Comparison of ENCODE assay signal across 15 cellular contexts in genomic region chr1:109470245-109470644, GRCh38. TPM values are rescaled to one million over a fixed set of nuclear protein-coding genes. Genes with fewer than 3 reads are reported as not detected.
DNase-seq lines count a peak whose midpoint lies in the region; TF ChIP-seq lines count a peak whose summit lies in the region.
"Had no signal": no experiment of that assay in that cellular context is flagged by ENCODE, and none has a peak within 500 bp of the region (broad histone marks: within the 10 kb centered on the region; RNA-seq: fewer than 3 reads in every experiment).

No MANE protein-coding gene starts in this region.

- H3K27me3 ChIP-seq in skeletal muscle tissue (ENCODE audit: control insufficient read depth in 3 of 3, insufficient read depth in 3 of 3, low read length in 3 of 3), result no peaks in the 10 kb centered on the region

- no peaks in the 10 kb centered on the region for H3K9me3 ChIP-seq in skeletal muscle tissue (ENCODE audit: control insufficient read depth in 3 of 3, low read length in 3 of 3)
- H3K9me3 ChIP-seq: Caco-2 had no signal

- CTCF ChIA-PET in HEK293T (lab: Yijun Ruan, JAX), result interaction anchor here (1.3 kb wide), 1 partner anchor 11 kb away, joined by 3 read pairs; no protein-coding TSS in a partner anchor

- TF ChIP-seq CTCF in GM20000 (IDR thresholded peaks at IDR 0.05; ENCODE audit: extremely low read depth, missing control alignments), result no peak

- H3K36me3 ChIP-seq in skeletal muscle tissue (ENCODE audit: control insufficient read depth in 3 of 3, insufficient read depth in 3 of 3, low read length in 3 of 3), result peaks cover 3 to 9% (median 6%) of the 10 kb centered on the region in 3 donors

- DNase-seq in GM20000 (ENCODE audit: low spot score) (peak; percentile 8), HEK293T (ENCODE audit: extremely low spot score) (peak; percentile 7), left kidney (ENCODE audit: low read depth, low spot score) (peak; percentile 14), occipital lobe (lab: John Stamatoyannopoulos, UW) (no peak), SKM-1 (lab: John Stamatoyannopoulos, UW; ENCODE audit: unreplicated experiment) (no peak)
- no peak for DNase-seq in activated CD4-positive, alpha-beta T cell treated with anti-CD3 and anti-CD28 coated beads, Interleukin-2, amount 50 U/mL, for 4 hours
- DNase-seq: ACHN; AML-193; Caco-2; CD4-positive, alpha-beta T cell; H7; KG1 had no signal

- peak overlapping the region; percentile 10 to 52 (median 31) for H3K4me3 ChIP-seq in skeletal muscle tissue (ENCODE audit: low read length in 3 of 3)
- H3K4me3 ChIP-seq: GM23338 had no signal

- H3K4me1 ChIP-seq in skeletal muscle tissue (ENCODE audit: control insufficient read depth in 3 of 3, insufficient read depth in 3 of 3, low read length in 3 of 3), result peaks cover 54 to 73% (median 67%) of the 10 kb centered on the region in 3 donors
- H3K4me1 ChIP-seq: Caco-2 had no signal

- POLR2A ChIA-PET in HEK293T (lab: Yijun Ruan, JAX), result interaction anchor here (2.5 kb wide), 1 partner anchor 13 kb away, joined by 11 read pairs; the partner anchor contains the start of gene ATXN7L2

- peak overlapping the region in 2 of 3 donors; percentile 30 to 54 for H3K9ac ChIP-seq in skeletal muscle tissue (ENCODE audit: low read depth in 1 of 3, low read length in 3 of 3)

- H3K27ac ChIP-seq in skeletal muscle tissue (ENCODE audit: low read depth, low read length), result peak overlapping the region; percentile 80
- H3K27ac ChIP-seq: C4-2B had no signal

TF ChIP-seq in HEK293T, 16 proteins besides CTCF, POLR2A, EP300 and RAD21:
- no peak for TF ChIP-seq LEF1 (IDR thresholded peaks at IDR 0.05; ENCODE audit: borderline replicate concordance)
- TF ChIP-seq BHLHE40 (IDR thresholded peaks at IDR 0.05; ENCODE audit: borderline replicate concordance), result no peak

RNA-seq across cellular contexts. Expression of gene SYPL2, which starts 3.9 kb away (rescaled TPM):
- total RNA-seq in skeletal muscle tissue, result 38.6 TPM
- not detected for total RNA-seq in occipital lobe
- total RNA-seq: CD4-positive, alpha-beta T cell had no signal

RNA-seq across cellular contexts. Expression of gene ATXN7L2, which starts 13.5 kb away (rescaled TPM):
- total RNA-seq in skeletal muscle tissue (3.1 TPM), occipital lobe (4.1 TPM)

RNA-seq across cellular contexts. Expression of gene CYB561D1, which starts 23.6 kb away (rescaled TPM):
- 4.2 TPM for total RNA-seq in skeletal muscle tissue
- total RNA-seq in occipital lobe, result 6.7 TPM

RNA-seq across cellular contexts. Expression of gene AMIGO1, which starts 39.3 kb away (rescaled TPM):
- total RNA-seq in skeletal muscle tissue (8.4 TPM), occipital lobe (10.3 TPM)

RNA-seq across cellular contexts. Expression of gene PSMA5, which starts 44.0 kb away (rescaled TPM):
- total RNA-seq in skeletal muscle tissue (28.2 TPM), occipital lobe (34.6 TPM)

Comparison
In these comparisons a context has a peak if more than half of its experiments do, and no peak if none do; other contexts are left out.
1. DNase-seq: peak in GM20000 (single experiment), HEK293T (single experiment) and left kidney (single experiment); none in occipital lobe (single experiment), activated CD4-positive, alpha-beta T cell treated with anti-CD3 and anti-CD28 coated beads, Interleukin-2, amount 50 U/mL, for 4 hours (0 of 2) and SKM-1 (single experiment).
2. RNA of gene SYPL2, which starts 3.9 kb away (total RNA-seq): 38.6 TPM in skeletal muscle tissue (single experiment); not detected in occipital lobe (single experiment); every median in the first group is over 10 times any median in the second.